Comparison of ENCODE assay signal across 13 cellular contexts in genomic region chr3:13149331-13150203, GRCh38.
DNase-seq lines count a peak whose midpoint lies in the region; ATAC-seq lines count a peak whose summit lies in the region.
"Had no signal": no experiment of that assay in that cellular context is flagged by ENCODE, and none has a peak within 500 bp of the region (broad histone marks: within the 10 kb centered on the region; RNA-seq: fewer than 3 reads in every experiment).

No MANE protein-coding gene starts in this region.

- peaks cover 4% of the 10 kb centered on the region for H3K27me3 Mint-ChIP-seq in activated CD8-positive, alpha-beta memory T cell treated with anti-CD3 and anti-CD28 coated beads, Interleukin-2, amount 10 ng/mL, durations not matched to agents 7 days and 5 days
- no peaks in the 10 kb centered on the region for H3K27me3 Mint-ChIP-seq in T-helper 17 cell
- H3K27me3 Mint-ChIP-seq in effector memory CD8-positive, alpha-beta T cell = peaks cover 5 to 9% of the 10 kb centered on the region in 2 donors
- H3K27me3 Mint-ChIP-seq: brain had no signal

- H3K27ac Mint-ChIP-seq in activated CD8-positive, alpha-beta memory T cell treated with anti-CD3 and anti-CD28 coated beads, Interleukin-2, amount 10 ng/mL, durations not matched to agents 7 days and 5 days = peak overlapping the region; percentile 81
- H3K27ac Mint-ChIP-seq in T-helper 17 cell = peak overlapping the region; percentile 89
- H3K27ac Mint-ChIP-seq in effector memory CD8-positive, alpha-beta T cell = peak overlapping the region; percentile 60 to 94
- peak overlapping the region; percentile 83 for H3K27ac Mint-ChIP-seq in stimulated activated effector memory CD8-positive, alpha-beta T cell treated with anti-CD3 and anti-CD28 coated beads, Interleukin-12 subunit alpha, Interleukin-12 subunit beta, amount 100 ng/mL, for 72 hours
- H3K27ac Mint-ChIP-seq: brain had no signal

- ATAC-seq in activated CD8-positive, alpha-beta memory T cell treated with anti-CD3 and anti-CD28 coated beads, Interleukin-2, amount 10 ng/mL, durations not matched to agents 7 days and 5 days = peak; percentile 63
- ATAC-seq in T-helper 17 cell = no peak
- ATAC-seq in effector memory CD8-positive, alpha-beta T cell (replicated peaks) = no peak
- ATAC-seq in stimulated activated effector memory CD8-positive, alpha-beta T cell treated with anti-CD3 and anti-CD28 coated beads, Interleukin-12 subunit alpha, Interleukin-12 subunit beta, amount 100 ng/mL, for 72 hours = no peak
- ATAC-seq: K562 had no signal

- no peaks in the 10 kb centered on the region for H3K9me3 ChIP-seq in T-helper 17 cell (ENCODE audit: control insufficient read depth, low read length, poor library complexity, severe bottlenecking)

- H3K36me3 Mint-ChIP-seq in activated CD8-positive, alpha-beta memory T cell treated with anti-CD3 and anti-CD28 coated beads, Interleukin-2, amount 10 ng/mL, durations not matched to agents 7 days and 5 days = peaks cover under 1% of the 10 kb centered on the region
- peaks cover 3% of the 10 kb centered on the region for H3K36me3 Mint-ChIP-seq in T-helper 17 cell (ENCODE audit: low read depth)
- H3K36me3 Mint-ChIP-seq in effector memory CD8-positive, alpha-beta T cell (ENCODE audit: insufficient read depth) = peaks cover 2% of the 10 kb centered on the region
- H3K36me3 Mint-ChIP-seq in stimulated activated effector memory CD8-positive, alpha-beta T cell treated with anti-CD3 and anti-CD28 coated beads, Interleukin-12 subunit alpha, Interleukin-12 subunit beta, amount 100 ng/mL, for 72 hours = no peaks in the 10 kb centered on the region

- peaks cover 7% of the 10 kb centered on the region for H3K4me1 Mint-ChIP-seq in activated CD8-positive, alpha-beta memory T cell treated with anti-CD3 and anti-CD28 coated beads, Interleukin-2, amount 10 ng/mL, durations not matched to agents 7 days and 5 days
- peaks cover 9% of the 10 kb centered on the region for H3K4me1 Mint-ChIP-seq in T-helper 17 cell
- H3K4me1 Mint-ChIP-seq in effector memory CD8-positive, alpha-beta T cell (ENCODE audit: low read depth in 2 of 2) = peaks cover 6% of the 10 kb centered on the region in 2 donors
- peaks cover 6% of the 10 kb centered on the region for H3K4me1 Mint-ChIP-seq in stimulated activated effector memory CD8-positive, alpha-beta T cell treated with anti-CD3 and anti-CD28 coated beads, Interleukin-12 subunit alpha, Interleukin-12 subunit beta, amount 100 ng/mL, for 72 hours

- no peak for DNase-seq in activated CD8-positive, alpha-beta memory T cell treated with anti-CD3 and anti-CD28 coated beads, Interleukin-2, amount 10 ng/mL, durations not matched to agents 7 days and 5 days
- no peak for DNase-seq in activated CD8-positive, alpha-beta memory T cell treated with anti-CD3 and anti-CD28 coated beads, Interleukin-2, amount 50 U/mL, for 4 hours
- no peak for DNase-seq in T-helper 17 cell
- DNase-seq in effector memory CD8-positive, alpha-beta T cell = no peak
- DNase-seq in stimulated activated effector memory CD8-positive, alpha-beta T cell treated with anti-CD3 and anti-CD28 coated beads, Interleukin-12 subunit alpha, Interleukin-12 subunit beta, amount 100 ng/mL, for 72 hours (ENCODE audit: low spot score in 2 of 2) = no peak
- DNase-seq in DMS114 treated with DMSO at 0.1 percent for 48 hours (lab: John Stamatoyannopoulos, UW; ENCODE audit: unreplicated experiment) = no peak
- no peak for DNase-seq in NCI-H446 (lab: John Stamatoyannopoulos, UW)
- DNase-seq in NCI-H1694 treated with DMSO at 0.1 percent for 48 hours (lab: John Stamatoyannopoulos, UW) = no peak
- DNase-seq: ACHN, left cardiac atrium, NCI-H1436 treated with DMSO at 0.1 percent for 48 hours had no signal

- peak overlapping the region; percentile 18 for H3K4me3 Mint-ChIP-seq in activated CD8-positive, alpha-beta memory T cell treated with anti-CD3 and anti-CD28 coated beads, Interleukin-2, amount 10 ng/mL, durations not matched to agents 7 days and 5 days
- peak overlapping the region; percentile 82 for H3K4me3 Mint-ChIP-seq in T-helper 17 cell
- peak overlapping the region; percentile 69 to 82 for H3K4me3 Mint-ChIP-seq in effector memory CD8-positive, alpha-beta T cell
- H3K4me3 Mint-ChIP-seq in stimulated activated effector memory CD8-positive, alpha-beta T cell treated with anti-CD3 and anti-CD28 coated beads, Interleukin-12 subunit alpha, Interleukin-12 subunit beta, amount 100 ng/mL, for 72 hours = peak overlapping the region; percentile 30
- H3K4me3 Mint-ChIP-seq: brain had no signal

- CTCF ChIA-PET in activated CD8-positive, alpha-beta memory T cell treated with anti-CD3 and anti-CD28 coated beads, Interleukin-2, amount 10 ng/mL, durations not matched to agents 7 days and 5 days (lab: Charles Lee) = no interaction called here

- no peaks in the 10 kb centered on the region for H3K9me3 Mint-ChIP-seq in activated CD8-positive, alpha-beta memory T cell treated with anti-CD3 and anti-CD28 coated beads, Interleukin-2, amount 10 ng/mL, durations not matched to agents 7 days and 5 days (ENCODE audit: low read depth)
- H3K9me3 Mint-ChIP-seq in effector memory CD8-positive, alpha-beta T cell = no peaks in the 10 kb centered on the region
- peaks cover 1% of the 10 kb centered on the region for H3K9me3 Mint-ChIP-seq in stimulated activated effector memory CD8-positive, alpha-beta T cell treated with anti-CD3 and anti-CD28 coated beads, Interleukin-12 subunit alpha, Interleukin-12 subunit beta, amount 100 ng/mL, for 72 hours

Comparison
In these comparisons a context has a peak if more than half of its experiments do, and no peak if none do; other contexts are left out.
1. H3K4me3 Mint-ChIP-seq: peak in every context shown above with its lines; median percentile 82 in T-helper 17 cell; 76 in effector memory CD8-positive, alpha-beta T cell; 30 in stimulated activated effector memory CD8-positive, alpha-beta T cell treated with anti-CD3 and anti-CD28 coated beads, Interleukin-12 subunit alpha, Interleukin-12 subunit beta, amount 100 ng/mL, for 72 hours; 18 in activated CD8-positive, alpha-beta memory T cell treated with anti-CD3 and anti-CD28 coated beads, Interleukin-2, amount 10 ng/mL, durations not matched to agents 7 days and 5 days.